16 cellular contexts compared by ENCODE assay signal in the genomic region with DNA sequence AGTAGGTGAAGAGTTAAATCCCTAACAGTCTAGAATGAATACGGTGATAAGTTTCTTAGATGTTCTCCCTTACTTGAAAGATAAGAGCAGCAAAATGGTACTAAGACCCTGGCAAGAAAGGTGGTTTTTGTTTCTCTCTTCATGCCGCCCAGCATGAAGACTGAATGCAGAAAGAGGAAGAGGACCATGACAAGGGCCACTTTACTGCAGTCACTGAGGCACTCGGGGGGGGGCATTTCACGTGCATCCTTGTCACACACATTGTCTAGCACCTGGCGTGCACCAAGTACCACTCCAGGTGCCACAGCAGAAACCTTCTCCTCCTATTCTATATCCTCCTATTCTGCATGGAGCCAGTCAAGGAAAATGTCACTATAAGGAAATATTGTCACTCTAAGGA.
A peak's percentile ranks its signal among the peaks of the same experiment; 100 is the strongest.
DNase-seq lines count a peak whose midpoint lies in the region; ATAC-seq and TF ChIP-seq lines count a peak whose summit lies in the region.
"Had no signal": no experiment of that assay in that cellular context is flagged by ENCODE, and none has a peak within 500 bp of the region (broad histone marks: within the 10 kb centered on the region; RNA-seq: fewer than 3 reads in every experiment).

No MANE protein-coding gene starts in this region.

- H3K9me2 ChIP-seq in OCI-LY7 (ENCODE audit: insufficient read depth, low read length) (no peaks in the 10 kb centered on the region), hepatocyte (replicated peaks; ENCODE audit: insufficient read depth) (no peaks in the 10 kb centered on the region)

- POLR2A ChIA-PET in OCI-LY7 (lab: Charles Lee): interaction anchor here (1.3 kb wide), 1 partner anchor 112 kb away, joined by 3 read pairs; no protein-coding TSS in a partner anchor

- ATAC-seq in left cardiac atrium: no peak
- ATAC-seq: CD8-positive, alpha-beta T cell had no signal

- H3K27me3 ChIP-seq in left ventricle myocardium inferior (ENCODE audit: low read depth): no peaks in the 10 kb centered on the region
- no peaks in the 10 kb centered on the region for H3K27me3 ChIP-seq in hepatocyte
- H3K27me3 ChIP-seq: BE2C had no signal

- DNase-seq in left ventricle myocardium inferior (no peak), left cardiac atrium (no peak), OCI-LY7 (ENCODE audit: low spot score) (peak; percentile 34), hepatocyte (ENCODE audit: low spot score) (no peak), AML-193 (lab: John Stamatoyannopoulos, UW) (no peak), A172 (ENCODE audit: low spot score) (no peak), NCI-H2029 treated with DMSO at 0.1 percent for 48 hours (lab: John Stamatoyannopoulos, UW) (no peak), CD1c-positive myeloid dendritic cell (ENCODE audit: extremely low spot score) (no peak)
- DNase-seq: BE2C; CD8-positive, alpha-beta T cell; COR-L47; DMS153; GF-D8; GOT3; H9 had no signal

- H3K27ac ChIP-seq in left ventricle myocardium inferior (replicated peaks) (peak overlapping the region; percentile 81), OCI-LY7 (ENCODE audit: low read depth, low read length, poor library complexity, severe bottlenecking) (no peak overlapping the region), hepatocyte (peak overlapping the region; percentile 96)
- H3K27ac ChIP-seq: C4-2B had no signal

- no peaks in the 10 kb centered on the region for H3K79me2 ChIP-seq in OCI-LY7 (ENCODE audit: insufficient read depth, low read depth, low read length)
- no peaks in the 10 kb centered on the region for H3K79me2 ChIP-seq in hepatocyte

- CTCF ChIA-PET in OCI-LY7 (lab: Charles Lee; ENCODE audit: unreplicated experiment): no interaction called here

- 90% methylated on average over 5 of the region's 5 CpGs for WGBS in hepatocyte (ENCODE audit: low lambda C conversion rate, missing lambda C conversion rate)

- intact Hi-C loops in left ventricle myocardium inferior (cut with micrococcal nuclease): no loop called here
- intact Hi-C loops in left cardiac atrium (cut with DNase I): no loop called here
- intact Hi-C loops in OCI-LY7 (cut with micrococcal nuclease; ENCODE audit: unreplicated experiment): no loop called here

- no peaks in the 10 kb centered on the region for H3K9me3 ChIP-seq in left ventricle myocardium inferior (replicated peaks)
- no peaks in the 10 kb centered on the region for H3K9me3 ChIP-seq in OCI-LY7 (ENCODE audit: low read length)
- H3K9me3 ChIP-seq in hepatocyte (ENCODE audit: low read depth): no peaks in the 10 kb centered on the region
- H3K9me3 ChIP-seq: BE2C had no signal

- H2AFZ ChIP-seq in OCI-LY7 (ENCODE audit: low read length) (peak overlapping the region; percentile 14; the same call in 1 of the 2 replicates), hepatocyte (no peak overlapping the region)

- no peaks in the 10 kb centered on the region for H4K20me1 ChIP-seq in OCI-LY7 (ENCODE audit: insufficient read depth, low read length)
- no peaks in the 10 kb centered on the region for H4K20me1 ChIP-seq in hepatocyte (ENCODE audit: insufficient read depth, poor library complexity, severe bottlenecking)

- H3K4me1 ChIP-seq in left ventricle myocardium inferior: peaks cover 29% of the 10 kb centered on the region
- no peaks in the 10 kb centered on the region for H3K4me1 ChIP-seq in OCI-LY7 (ENCODE audit: insufficient read depth, low read length, poor library complexity, severe bottlenecking)
- peaks cover 28% of the 10 kb centered on the region for H3K4me1 ChIP-seq in hepatocyte (ENCODE audit: insufficient read depth)

- H3K4me2 ChIP-seq in OCI-LY7 (ENCODE audit: low read length) (no peak overlapping the region), hepatocyte (no peak overlapping the region)

- H3K4me3 ChIP-seq in left ventricle myocardium inferior (no peak overlapping the region), OCI-LY7 (ENCODE audit: low read depth, low read length, poor library complexity, severe bottlenecking) (no peak overlapping the region), hepatocyte (no peak overlapping the region)

- TF ChIP-seq CTCF in left ventricle myocardium inferior (IDR thresholded peaks at IDR 0.05; ENCODE audit: borderline replicate concordance) (no peak), OCI-LY7 (conservative IDR thresholded peaks at IDR 0.05; ENCODE audit: low read length) (no peak), hepatocyte (IDR thresholded peaks at IDR 0.05; ENCODE audit: poor library complexity) (no peak)

- no TSS peak for BruUV-seq in OCI-LY7 (replicated peaks; lab: Mats Ljungman, UMichigan)

- H3K36me3 ChIP-seq in left ventricle myocardium inferior: no peaks in the 10 kb centered on the region
- H3K36me3 ChIP-seq in OCI-LY7 (ENCODE audit: insufficient read depth, low read length): no peaks in the 10 kb centered on the region
- H3K36me3 ChIP-seq in hepatocyte (replicated peaks; ENCODE audit: insufficient read depth, low read depth): no peaks in the 10 kb centered on the region
- H3K36me3 ChIP-seq: BE2C had no signal
